In the genomic region with DNA sequence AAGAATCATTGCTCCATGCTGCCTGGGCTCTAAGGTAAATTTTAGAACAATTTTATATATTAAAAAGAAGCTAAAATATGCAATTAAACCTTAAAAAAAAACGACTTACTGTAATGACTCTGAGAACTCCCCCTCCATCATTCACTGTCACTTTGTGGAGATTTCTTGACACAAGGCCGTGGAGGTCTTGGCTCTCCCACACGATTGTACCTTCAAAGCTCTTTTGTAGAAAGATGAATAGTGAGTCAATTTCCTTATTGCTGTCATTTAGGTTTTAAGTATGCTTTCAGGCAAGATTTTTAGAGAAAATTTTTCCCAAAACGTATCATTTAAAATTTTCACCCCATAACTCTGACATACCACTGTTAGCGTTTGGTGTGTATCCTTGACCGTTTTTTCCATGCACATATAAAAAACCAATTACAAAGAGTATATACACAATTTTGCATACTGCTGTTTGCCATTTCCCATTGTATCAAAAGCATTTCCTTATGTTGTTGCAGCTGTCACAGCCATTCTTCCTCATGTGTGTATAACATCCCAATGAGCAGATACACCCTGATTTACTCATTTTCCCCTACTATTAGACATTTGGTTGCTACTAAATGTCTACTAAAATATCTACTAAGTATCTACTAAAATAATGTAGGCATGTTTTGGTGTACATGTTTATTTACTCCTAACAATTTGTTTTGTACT, we compare ENCODE assay signal across 15 cellular contexts.
"Had no signal": no experiment of that assay in that cellular context is flagged by ENCODE, and none has a peak within 500 bp of the region (broad histone marks: within the 10 kb centered on the region; RNA-seq: fewer than 3 reads in every experiment).

No MANE protein-coding gene starts in this region.

- H3K4me1 ChIP-seq: psoas muscle had no signal

- DNase-seq: effector memory CD8-positive, alpha-beta T cell; foreskin melanocyte; kidney; left cardiac atrium; left ventricle myocardium superior; naive thymus-derived CD8-positive, alpha-beta T cell; psoas muscle; stimulated activated CD4-positive, alpha-beta T cell treated with anti-CD3 and anti-CD28 coated beads, Interleukin-2, amount 100 ng/mL, for 24 hours; stimulated activated CD4-positive, alpha-beta T cell treated with anti-CD3 and anti-CD28 coated beads, Interleukin-4, amount 100 ng/mL, for 4 hours; stimulated activated naive CD4-positive, alpha-beta T cell treated with Interleukin-2 at 50 U/mL for 16 hours had no signal

- ATAC-seq: effector memory CD8-positive, alpha-beta T cell; left cardiac atrium; left ventricle myocardium superior; naive thymus-derived CD8-positive, alpha-beta T cell; psoas muscle; sciatic nerve had no signal

- H3K4me3 ChIP-seq: hepatocyte, lung, psoas muscle, skin epidermis had no signal

- H3K9me3 ChIP-seq: neutrophil, psoas muscle had no signal

- H3K27me3 ChIP-seq: hepatocyte, neutrophil had no signal

- H3K36me3 ChIP-seq: neutrophil had no signal

- H3K27ac ChIP-seq: hepatocyte, neutrophil, psoas muscle, skin epidermis had no signal
